Comparison of ENCODE assay signal across 10 cellular contexts in genomic region chr19:1274081-1274851, GRCh38. TPM values are rescaled to one million over a fixed set of nuclear protein-coding genes. Genes with fewer than 3 reads are reported as not detected.
DNase-seq lines count a peak whose midpoint lies in the region; ATAC-seq, FAIRE-seq and TF ChIP-seq lines count a peak whose summit lies in the region.
"Had no signal": no experiment of that assay in that cellular context is flagged by ENCODE, and none has a peak within 500 bp of the region (broad histone marks: within the 10 kb centered on the region; RNA-seq: fewer than 3 reads in every experiment).

No MANE protein-coding gene starts in this region.

- FAIRE-seq in astrocyte (lab: Jason Lieb, UNC), result no peak

- no peaks in the 10 kb centered on the region for H3K9me3 Mint-ChIP-seq in activated T-cell treated with anti-CD3 and anti-CD28 coated beads, Interleukin-2, amount 50 U/mL, for 72 hours
- H3K9me3 Mint-ChIP-seq in astrocyte (ENCODE audit: unreplicated experiment), result no peaks in the 10 kb centered on the region
- no peaks in the 10 kb centered on the region for H3K9me3 Mint-ChIP-seq in type B pancreatic cell

- peaks cover 67% of the 10 kb centered on the region for H3K79me2 ChIP-seq in astrocyte (ENCODE audit: insufficient read depth, low read length)

- H3K4me2 ChIP-seq in astrocyte (ENCODE audit: low read length), result peak overlapping the region; percentile 96

- peak overlapping the region; percentile 78 to 88 for H3K4me3 Mint-ChIP-seq in activated T-cell treated with anti-CD3 and anti-CD28 coated beads, Interleukin-2, amount 50 U/mL, for 72 hours
- peak overlapping the region; percentile 76 for H3K4me3 Mint-ChIP-seq in astrocyte (ENCODE audit: unreplicated experiment)
- peak overlapping the region; percentile 78 for H3K4me3 Mint-ChIP-seq in type B pancreatic cell

- H3K36me3 ChIP-seq in astrocyte (ENCODE audit: insufficient read depth, low read length) (peaks cover 26% of the 10 kb centered on the region), right lobe of liver (peaks cover 10 to 47% (median 28%) of the 10 kb centered on the region in 4 donors)

- no peaks in the 10 kb centered on the region for H3K9me3 ChIP-seq in astrocyte (ENCODE audit: insufficient read depth, low read depth, low read length)
- no peaks in the 10 kb centered on the region for H3K9me3 ChIP-seq in right lobe of liver

- H3K4me3 ChIP-seq in astrocyte (ENCODE audit: insufficient read depth, low read depth, low read length) (peak overlapping the region; percentile 42), right lobe of liver (peak overlapping the region; percentile 57 to 72 (median 70))

- H3K27ac Mint-ChIP-seq in activated T-cell treated with anti-CD3 and anti-CD28 coated beads, Interleukin-2, amount 50 U/mL, for 72 hours, result peak overlapping the region; percentile 79
- peak overlapping the region; percentile 84 for H3K27ac Mint-ChIP-seq in astrocyte (ENCODE audit: unreplicated experiment)
- H3K27ac Mint-ChIP-seq in type B pancreatic cell, result peak overlapping the region; percentile 82

- TF ChIP-seq CTCF in astrocyte (IDR thresholded peaks at IDR 0.05; ENCODE audit: insufficient read depth, low read depth, low read length) (no peak), right lobe of liver (IDR thresholded peaks at IDR 0.05) (no peak), type B pancreatic cell (conservative IDR thresholded peaks at IDR 0.05) (no peak)

- no peak overlapping the region for H2AFZ ChIP-seq in astrocyte (ENCODE audit: low read depth, low read length)

- DNase-seq in activated T-cell treated with anti-CD3 and anti-CD28 coated beads, Interleukin-2, amount 50 U/mL, for 72 hours, result no peak
- DNase-seq in activated T-cell treated with anti-CD3 and anti-CD28 coated beads for 4 hours, result no peak
- DNase-seq in astrocyte (ENCODE audit: low read depth), result no peak
- no peak for DNase-seq in right lobe of liver
- DNase-seq in type B pancreatic cell (ENCODE audit: extremely low spot score, unreplicated experiment), result no peak
- no peak for DNase-seq in NK-92 treated with Interleukin-12 subunit alpha and Interleukin-12 subunit beta, amount 100 ng/mL, for 24 hours (lab: John Stamatoyannopoulos, UW)
- no peak for DNase-seq in CD1c-positive myeloid dendritic cell (ENCODE audit: extremely low spot score)
- DNase-seq in retina, result no peak

- no peaks in the 10 kb centered on the region for H3K27me3 ChIP-seq in astrocyte (ENCODE audit: insufficient read depth, low read length)
- no peaks in the 10 kb centered on the region for H3K27me3 ChIP-seq in right lobe of liver

- intact Hi-C loops in right lobe of liver (cut with DNase I), result no loop called here

- H3K27me3 Mint-ChIP-seq in activated T-cell treated with anti-CD3 and anti-CD28 coated beads, Interleukin-2, amount 50 U/mL, for 72 hours (ENCODE audit: low read depth), result no peaks in the 10 kb centered on the region
- H3K27me3 Mint-ChIP-seq in astrocyte (ENCODE audit: low read depth, unreplicated experiment) (no peaks in the 10 kb centered on the region), type B pancreatic cell (no peaks in the 10 kb centered on the region)

- TF ChIP-seq POLR2A in right lobe of liver (IDR thresholded peaks at IDR 0.05), result no peak

- peaks cover 63% of the 10 kb centered on the region for H3K4me1 Mint-ChIP-seq in activated T-cell treated with anti-CD3 and anti-CD28 coated beads, Interleukin-2, amount 50 U/mL, for 72 hours (ENCODE audit: low read depth)
- peaks cover 26% of the 10 kb centered on the region for H3K4me1 Mint-ChIP-seq in astrocyte (ENCODE audit: low read depth, unreplicated experiment)
- H3K4me1 Mint-ChIP-seq in type B pancreatic cell (ENCODE audit: unreplicated experiment), result peaks cover 28% of the 10 kb centered on the region

- peaks cover 56% of the 10 kb centered on the region for H4K20me1 ChIP-seq in astrocyte (ENCODE audit: insufficient read depth, low read length)

- H3K9ac ChIP-seq in astrocyte (ENCODE audit: low read length), result peak overlapping the region; percentile 87

- no peak for ATAC-seq in activated T-cell treated with anti-CD3 and anti-CD28 coated beads, Interleukin-2, amount 50 U/mL, for 72 hours (replicated peaks in 1 of 2)
- ATAC-seq in right lobe of liver, result no peak

- H3K4me1 ChIP-seq in astrocyte (ENCODE audit: insufficient read depth, low read length) (peaks cover 57% of the 10 kb centered on the region), right lobe of liver (peaks cover 0 to 60% (median 25%) of the 10 kb centered on the region in 4 donors)

- peak overlapping the region; percentile 92 for H3K27ac ChIP-seq in astrocyte (ENCODE audit: low read depth, low read length)
- peak overlapping the region in 2 of 3 donors; percentile 84 to 97 for H3K27ac ChIP-seq in right lobe of liver

- peaks cover 18 to 33% of the 10 kb centered on the region in 2 donors for H3K36me3 Mint-ChIP-seq in activated T-cell treated with anti-CD3 and anti-CD28 coated beads, Interleukin-2, amount 50 U/mL, for 72 hours (ENCODE audit: insufficient read depth in 2 of 2)
- H3K36me3 Mint-ChIP-seq in astrocyte (ENCODE audit: low read depth, unreplicated experiment), result peaks cover 14% of the 10 kb centered on the region
- peaks cover 17% of the 10 kb centered on the region for H3K36me3 Mint-ChIP-seq in type B pancreatic cell

- WGBS in right lobe of liver (ENCODE audit: insufficient coverage, low coverage, low lambda C conversion rate, missing lambda C conversion rate), result 80% methylated on average over 4 of the region's 46 CpGs

RNA-seq across cellular contexts. Expression of gene FAM174C, which starts 1.1 kb away (rescaled TPM):
- total RNA-seq in activated T-cell treated with anti-CD3 and anti-CD28 coated beads, Interleukin-2, amount 50 U/mL, for 72 hours, result 10 to 100 TPM; 59.8 to 69.1 TPM
- total RNA-seq in astrocyte (50.5 and 50.8 TPM in 2 replicates), right lobe of liver (100 to 1,000 TPM in 1 of 6 experiments, 10 to 100 TPM in 5; 34.0 to 103 (median 43.8) TPM), type B pancreatic cell (ENCODE audit: low replicate concordance) (30.6 and 36.4 TPM in 2 replicates)

RNA-seq across cellular contexts. Expression of gene CIRBP, which starts 5.1 kb away (rescaled TPM):
- 100 to 1,000 TPM; 400 to 456 TPM for total RNA-seq in activated T-cell treated with anti-CD3 and anti-CD28 coated beads, Interleukin-2, amount 50 U/mL, for 72 hours
- total RNA-seq in astrocyte, result 184 and 215 TPM in 2 replicates
- total RNA-seq in right lobe of liver, result 100 to 1,000 TPM in 2 of 6 experiments, 10 to 100 TPM in 4; 69.2 to 111 (median 89.5) TPM
- total RNA-seq in type B pancreatic cell (ENCODE audit: low replicate concordance), result 316 and 421 TPM in 2 replicates

RNA-seq across cellular contexts. Expression of gene EFNA2, which starts 11.4 kb away (rescaled TPM):
- not detected for total RNA-seq in activated T-cell treated with anti-CD3 and anti-CD28 coated beads, Interleukin-2, amount 50 U/mL, for 72 hours
- 7.0 and 8.4 TPM in 2 replicates for total RNA-seq in astrocyte
- 10 to 100 TPM in 1 of 6 experiments, 1 to 10 TPM in 5; 4.2 to 10.3 (median 5.6) TPM for total RNA-seq in right lobe of liver
- total RNA-seq in type B pancreatic cell (ENCODE audit: low replicate concordance), result 5.1 and 17.6 TPM in 2 replicates
- total RNA-seq: myocyte, RPMI7951 had no signal

RNA-seq across cellular contexts. Expression of gene MIDN, which starts 25.9 kb away (rescaled TPM):
- total RNA-seq in activated T-cell treated with anti-CD3 and anti-CD28 coated beads, Interleukin-2, amount 50 U/mL, for 72 hours, result 10 to 100 TPM; 72.3 to 75.4 TPM
- total RNA-seq in astrocyte, result 119 and 141 TPM in 2 replicates
- 10 to 100 TPM; 22.3 to 55.1 (median 29.3) TPM for total RNA-seq in right lobe of liver
- total RNA-seq in type B pancreatic cell (ENCODE audit: low replicate concordance), result 122 and 127 TPM in 2 replicates

RNA-seq across cellular contexts. Expression of gene ATP5F1D, which starts 32.7 kb away (rescaled TPM):
- total RNA-seq in activated T-cell treated with anti-CD3 and anti-CD28 coated beads, Interleukin-2, amount 50 U/mL, for 72 hours, result 100 to 1,000 TPM; 169 to 201 TPM
- total RNA-seq in astrocyte, result 154 and 170 TPM in 2 replicates
- total RNA-seq in right lobe of liver, result 100 to 1,000 TPM in 5 of 6 experiments, 10 to 100 TPM in 1; 98.1 to 240 (median 137) TPM
- 165 and 197 TPM in 2 replicates for total RNA-seq in type B pancreatic cell (ENCODE audit: low replicate concordance)
